Comparison of ENCODE assay signal across 20 cellular contexts in the genomic region with DNA sequence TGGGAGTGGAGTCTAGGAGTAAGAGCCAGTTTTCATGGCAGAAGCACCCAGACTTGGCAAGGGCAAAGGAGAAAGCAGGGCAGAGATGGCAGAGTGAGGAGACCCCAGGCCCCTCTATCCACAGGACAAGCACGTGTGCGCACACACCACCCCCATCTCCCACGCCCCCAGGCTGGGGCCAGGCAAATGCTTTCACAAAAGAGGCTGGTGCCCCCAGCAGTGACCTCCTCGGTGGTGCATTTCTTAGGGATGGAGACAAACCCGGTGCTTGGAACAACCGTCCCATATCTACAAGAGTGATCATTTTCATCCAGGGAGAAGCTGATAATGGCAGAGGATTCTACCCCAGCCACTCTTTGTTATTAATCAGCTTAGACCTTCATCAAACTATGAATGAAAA.
"Had no signal": no experiment of that assay in that cellular context is flagged by ENCODE, and none has a peak within 500 bp of the region (broad histone marks: within the 10 kb centered on the region; RNA-seq: fewer than 3 reads in every experiment).

No MANE protein-coding gene starts in this region.

- H3K4me3 Mint-ChIP-seq: activated CD4-positive, alpha-beta memory T cell treated with anti-CD3 and anti-CD28 coated beads for 36 hours; activated CD4-positive, alpha-beta T cell treated with anti-CD3 and anti-CD28 coated beads, Interleukin-2, amount 10 ng/mL, durations not matched to agents 7 days and 5 days; activated naive CD4-positive, alpha-beta T cell treated with anti-CD3 and anti-CD28 coated beads, Interleukin-2, amount 10 ng/mL, durations not matched to agents 7 days and 5 days; activated naive CD8-positive, alpha-beta T cell treated with anti-CD3 and anti-CD28 coated beads for 36 hours; activated T-cell treated with anti-CD3 and anti-CD28 coated beads, Interleukin-2, amount 50 U/mL, for 4 hours had no signal

- H2AFZ ChIP-seq: PC-9 had no signal

- H3K9me3 Mint-ChIP-seq: activated CD4-positive, alpha-beta memory T cell treated with anti-CD3 and anti-CD28 coated beads for 36 hours; activated CD4-positive, alpha-beta T cell treated with anti-CD3 and anti-CD28 coated beads, Interleukin-2, amount 10 ng/mL, durations not matched to agents 7 days and 5 days; activated naive CD4-positive, alpha-beta T cell treated with anti-CD3 and anti-CD28 coated beads, Interleukin-2, amount 10 ng/mL, durations not matched to agents 7 days and 5 days; activated T-cell treated with anti-CD3 and anti-CD28 coated beads, Interleukin-2, amount 50 U/mL, for 4 hours had no signal

- H3K4me2 ChIP-seq: PC-9 had no signal

- H3K36me3 Mint-ChIP-seq: activated CD4-positive, alpha-beta memory T cell treated with anti-CD3 and anti-CD28 coated beads for 36 hours; activated naive CD4-positive, alpha-beta T cell treated with anti-CD3 and anti-CD28 coated beads, Interleukin-2, amount 10 ng/mL, durations not matched to agents 7 days and 5 days; activated naive CD8-positive, alpha-beta T cell treated with anti-CD3 and anti-CD28 coated beads for 36 hours had no signal

- H3K27ac Mint-ChIP-seq: activated CD4-positive, alpha-beta memory T cell treated with anti-CD3 and anti-CD28 coated beads for 36 hours; activated CD4-positive, alpha-beta T cell treated with anti-CD3 and anti-CD28 coated beads, Interleukin-2, amount 10 ng/mL, durations not matched to agents 7 days and 5 days; activated naive CD4-positive, alpha-beta T cell treated with anti-CD3 and anti-CD28 coated beads, Interleukin-2, amount 10 ng/mL, durations not matched to agents 7 days and 5 days; activated naive CD8-positive, alpha-beta T cell treated with anti-CD3 and anti-CD28 coated beads for 36 hours had no signal

- H3K4me3 ChIP-seq: PC-9 had no signal

- ATAC-seq: activated T-cell treated with anti-CD3 and anti-CD28 coated beads, Interleukin-2, amount 50 U/mL, for 4 hours had no signal

- DNase-seq: activated CD4-positive, alpha-beta memory T cell treated with anti-CD3 and anti-CD28 coated beads for 36 hours; activated CD4-positive, alpha-beta T cell treated with anti-CD3 and anti-CD28 coated beads, Interleukin-2, amount 10 ng/mL, durations not matched to agents 7 days and 5 days; activated CD4-positive, CD25-positive, alpha-beta regulatory T cell; activated CD8-positive, alpha-beta memory T cell treated with anti-CD3 and anti-CD28 coated beads for 24 hours; activated gamma-delta T cell treated with Interleukin-2 at 50 U/mL for 16 hours; activated naive CD4-positive, alpha-beta T cell treated with anti-CD3 and anti-CD28 coated beads, Interleukin-2, amount 10 ng/mL, durations not matched to agents 7 days and 5 days; activated naive CD8-positive, alpha-beta T cell treated with anti-CD3 and anti-CD28 coated beads for 36 hours; activated T-cell treated with anti-CD3 and anti-CD28 coated beads, Interleukin-2, amount 50 U/mL, for 4 hours; Kasumi-1; KBM-7; NCI-H1105 treated with DMSO at 0.1 percent for 48 hours; NCI-H1436 treated with DMSO at 0.1 percent for 48 hours; NCI-H187; NCI-H2081; NCI-H510A treated with DMSO at 0.1 percent for 48 hours; PC-9; SIG-M5; T-helper 2 cell; T1000 had no signal

- H3K4me1 Mint-ChIP-seq: activated CD4-positive, alpha-beta T cell treated with anti-CD3 and anti-CD28 coated beads, Interleukin-2, amount 10 ng/mL, durations not matched to agents 7 days and 5 days; activated naive CD4-positive, alpha-beta T cell treated with anti-CD3 and anti-CD28 coated beads, Interleukin-2, amount 10 ng/mL, durations not matched to agents 7 days and 5 days had no signal

- H3K27ac ChIP-seq: PC-9, VCaP had no signal
